ENCODE assay signal across 1 cellular context in genomic region chrX:13693341-13693871, GRCh38.
TF ChIP-seq lines count a peak whose summit lies in the region.

No MANE protein-coding gene starts in this region.

TF ChIP-seq in SK-N-SH, 30 proteins besides CTCF, POLR2A, EP300 and RAD21 (continued from another document):
- TF ChIP-seq REST (IDR thresholded peaks at IDR 0.05; ENCODE audit: low read depth, low read length) (no peak), FOXJ3 (CRISPR knock-in tag; IDR thresholded peaks at IDR 0.05) (no peak), JUND (IDR thresholded peaks at IDR 0.05) (no peak), ELF1 (IDR thresholded peaks at IDR 0.05) (no peak)
TF ChIP-seq in SK-N-SH: peak in this region for 0.
